8 cellular contexts compared by ENCODE assay signal in genomic region chr20:49482621-49483017, GRCh38. TPM values are rescaled to one million over a fixed set of nuclear protein-coding genes. Genes with fewer than 3 reads are reported as not detected.
DNase-seq lines count a peak whose midpoint lies in the region; ATAC-seq and TF ChIP-seq lines count a peak whose summit lies in the region.

Gene KCNB1 (minus strand): TSS chr20:49482668. CDS start chr20:49482480, 188 bp downstream.

- TF ChIP-seq POLR2A in erythroblast (IDR thresholded peaks at IDR 0.05; ENCODE audit: low read length): no peak

- H3K27ac ChIP-seq in 22Rv1 (no peak within 1 kb of the TSS), subcutaneous abdominal adipose tissue (ENCODE audit: low read depth, low read length) (peak within 1 kb of the TSS; percentile 60)

- TF ChIP-seq CTCF in 22Rv1 (IDR thresholded peaks at IDR 0.05) (peak; percentile 26), mucosa of descending colon (IDR thresholded peaks at IDR 0.05) (no peak)

- H3K27me3 ChIP-seq in subcutaneous abdominal adipose tissue (ENCODE audit: control insufficient read depth in 5 of 5, insufficient read depth in 4 of 5, low read length in 5 of 5): peaks cover 0 to 3% (median 0%) of the 10 kb centered on the region in 5 donors

- peaks cover 2% of the 10 kb centered on the region for H3K4me1 ChIP-seq in mucosa of descending colon (ENCODE audit: low read depth)
- H3K4me1 ChIP-seq in subcutaneous abdominal adipose tissue (ENCODE audit: control insufficient read depth in 5 of 5, insufficient read depth in 5 of 5, low read length in 5 of 5): peaks cover 5 to 57% (median 49%) of the 10 kb centered on the region in 5 donors

- intact Hi-C loops in mucosa of descending colon (cut with DNase I, micrococcal nuclease): loop anchor here in 1 of 2 donors (10.0 kb wide), 1 partner anchor 148 kb away; no protein-coding TSS in a partner anchor

- no peaks in the 10 kb centered on the region for H3K9me3 ChIP-seq in mucosa of descending colon
- no peaks in the 10 kb centered on the region for H3K9me3 ChIP-seq in subcutaneous abdominal adipose tissue (ENCODE audit: control insufficient read depth in 5 of 5, low read length in 5 of 5)

- peak; percentile 89 for DNase-seq in HuH-7.5 (ENCODE audit: low spot score)
- peak; percentile 75 for DNase-seq in activated CD8-positive, alpha-beta memory T cell treated with anti-CD3 and anti-CD28 coated beads, Interleukin-2, amount 50 U/mL, for 48 hours
- DNase-seq in erythroblast (lab: John Stamatoyannopoulos, UW): peak; percentile 51 to 58
- DNase-seq in mucosa of descending colon: peak; percentile 52 to 61 (median 56)
- DNase-seq in DMS79 (lab: John Stamatoyannopoulos, UW): no peak

- no peaks in the 10 kb centered on the region for H3K36me3 ChIP-seq in mucosa of descending colon (ENCODE audit: low read depth)
- peaks cover 0 to 5% (median 0%) of the 10 kb centered on the region in 5 donors for H3K36me3 ChIP-seq in subcutaneous abdominal adipose tissue (ENCODE audit: control insufficient read depth in 5 of 5, insufficient read depth in 5 of 5, low read length in 5 of 5)

- ATAC-seq in mucosa of descending colon (peak; percentile 67), GM19351 (IDR thresholded peaks at IDR 0.05; ENCODE audit: unreplicated experiment) (no peak)

- H3K9ac ChIP-seq in subcutaneous abdominal adipose tissue (ENCODE audit: low read length in 5 of 5): peak within 1 kb of the TSS in 1 of 5 donors; percentile 64

- H3K4me3 ChIP-seq in mucosa of descending colon (no peak within 1 kb of the TSS), subcutaneous abdominal adipose tissue (ENCODE audit: low read depth in 1 of 5, low read length in 5 of 5) (peak within 1 kb of the TSS; percentile 63 to 81 (median 69))

RNA-seq across cellular contexts. Expression of gene KCNB1, which starts in this region (rescaled TPM):
- 10 to 100 TPM in 1 of 3 donors, 1 to 10 TPM in 1, under 1 TPM in 1; 0.46 to 14.6 (median 2.3) TPM for total RNA-seq in mucosa of descending colon
